In the genomic region with DNA sequence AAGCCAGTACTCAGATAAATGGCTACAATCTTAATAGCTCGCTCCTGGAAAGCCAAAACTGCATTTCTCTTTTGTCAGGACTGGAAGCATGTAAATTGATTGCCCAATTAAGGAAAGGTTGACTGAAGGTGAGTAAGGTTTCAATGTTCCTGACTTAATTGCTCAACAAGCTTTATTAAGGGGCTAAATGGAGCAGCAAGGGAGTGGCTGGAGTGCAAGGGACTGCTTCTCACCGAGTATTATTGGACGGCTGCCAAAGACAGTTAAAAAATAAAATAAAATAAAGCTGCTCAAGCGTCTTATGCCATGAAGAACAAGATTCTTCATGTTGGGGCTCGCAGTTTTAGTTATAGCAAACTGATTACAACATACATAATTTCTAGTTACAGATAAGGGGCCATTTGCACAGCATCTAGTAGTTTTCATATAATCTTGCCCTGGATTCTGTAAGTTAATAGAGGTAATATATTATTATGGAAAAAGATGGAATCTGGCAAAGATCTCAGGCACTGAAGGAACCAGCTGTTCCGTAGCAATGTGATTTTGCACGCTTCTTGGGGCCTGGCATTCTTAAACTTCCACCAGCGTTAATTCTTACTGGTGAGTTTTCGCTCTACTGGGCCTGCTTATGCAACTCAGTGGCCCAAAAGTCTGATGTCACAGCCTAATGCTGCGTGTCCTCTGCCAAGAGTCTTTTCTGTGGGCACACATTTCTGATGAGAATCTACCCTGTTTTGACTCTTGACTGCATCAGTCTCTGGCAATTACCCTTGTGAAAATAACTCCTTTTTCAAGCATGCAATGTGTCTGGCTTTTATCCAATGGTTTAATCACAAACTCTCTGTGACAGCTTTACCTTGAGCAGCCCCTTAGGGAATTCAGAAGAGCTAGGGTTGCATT, we compare ENCODE assay signal across 10 cellular contexts.
DNase-seq lines count a peak whose midpoint lies in the region; ATAC-seq, FAIRE-seq and TF ChIP-seq lines count a peak whose summit lies in the region.
"Had no signal": no experiment of that assay in that cellular context is flagged by ENCODE, and none has a peak within 500 bp of the region (broad histone marks: within the 10 kb centered on the region; RNA-seq: fewer than 3 reads in every experiment).

No MANE protein-coding gene starts in this region.

- H3K79me2 ChIP-seq in HepG2 (ENCODE audit: insufficient read depth, low read length): no peaks in the 10 kb centered on the region

- ATAC-seq in HepG2 (no peak), HG03025 (IDR thresholded peaks at IDR 0.05; ENCODE audit: low FRiP score, unreplicated experiment) (no peak), GM19455 (IDR thresholded peaks at IDR 0.05; ENCODE audit: unreplicated experiment) (no peak)
- ATAC-seq in effector memory CD8-positive, alpha-beta T cell (replicated peaks): no peak

- no peaks in the 10 kb centered on the region for H3K9me3 ChIP-seq in colonic mucosa
- peaks cover 6% of the 10 kb centered on the region for H3K9me3 ChIP-seq in HepG2 (ENCODE audit: low read length)

- no peak overlapping the region for H3K4me2 ChIP-seq in HepG2 (ENCODE audit: low read depth, low read length)

- H3K27me3 Mint-ChIP-seq in nephron (ENCODE audit: low read depth): no peaks in the 10 kb centered on the region
- no peaks in the 10 kb centered on the region for H3K27me3 Mint-ChIP-seq in effector memory CD8-positive, alpha-beta T cell
- H3K27me3 Mint-ChIP-seq: activated CD4-positive, alpha-beta T cell treated with anti-CD3 and anti-CD28 coated beads, Interleukin-2, amount 10 ng/mL, durations not matched to agents 7 days and 5 days had no signal

- no peaks in the 10 kb centered on the region for H3K4me1 ChIP-seq in colonic mucosa
- no peaks in the 10 kb centered on the region for H3K4me1 ChIP-seq in HepG2 (ENCODE audit: insufficient read depth, low read length)

- TF ChIP-seq EP300 in HepG2 (IDR thresholded peaks at IDR 0.05; ENCODE audit: low read depth in 2 of 2, low read length in 2 of 2) (no peak), HepG2 (CRISPR knock-in tag; IDR thresholded peaks at IDR 0.05; ENCODE audit: borderline replicate concordance) (no peak)

- H3K27ac Mint-ChIP-seq in nephron: peak overlapping the region; percentile 77 to 84 (median 79)
- no peak overlapping the region for H3K27ac Mint-ChIP-seq in effector memory CD8-positive, alpha-beta T cell
- H3K27ac Mint-ChIP-seq: activated CD4-positive, alpha-beta T cell treated with anti-CD3 and anti-CD28 coated beads, Interleukin-2, amount 10 ng/mL, durations not matched to agents 7 days and 5 days had no signal

- peak overlapping the region in 1 of 2 donors; percentile 15 for H3K9ac ChIP-seq in colonic mucosa (ENCODE audit: low read depth in 2 of 2, low read length in 2 of 2)
- no peak overlapping the region for H3K9ac ChIP-seq in HepG2 (ENCODE audit: insufficient read depth, low read depth, low read length)

- TF ChIP-seq RAD21 in HepG2 (CRISPR knock-in tag; IDR thresholded peaks at IDR 0.05): no peak

- BruUV-seq in HepG2 (replicated peaks; lab: Mats Ljungman, UMichigan): no TSS peak

- POLR2A ChIA-PET in HepG2 (lab: Yijun Ruan, JAX): no interaction called here

- in situ Hi-C loops in HepG2 (cut with HindIII; ENCODE audit: extremely low pct_ligation_motif_present, low pct_unique_long_range_greater_than_20kb): no loop called here

- H2AFZ ChIP-seq in HepG2 (ENCODE audit: low read length): no peak overlapping the region

- intact Hi-C loops in colonic mucosa (cut with DNase I) (no loop called here), HepG2 (cut with micrococcal nuclease; ENCODE audit: unreplicated experiment) (no loop called here)

- no peak overlapping the region for H3K4me3 ChIP-seq in colonic mucosa
- H3K4me3 ChIP-seq in HepG2 (replicated peaks in 1 of 3; ENCODE audit: insufficient read depth in 1 of 3, low read depth in 2 of 3, low read length in 3 of 3): no peak overlapping the region

- H3K36me3 ChIP-seq in colonic mucosa (no peaks in the 10 kb centered on the region), HepG2 (replicated peaks in 1 of 2; ENCODE audit: control insufficient read depth in 1 of 2, insufficient read depth in 2 of 2, low read length in 2 of 2) (no peaks in the 10 kb centered on the region)

- H3K9me3 Mint-ChIP-seq in nephron: peaks cover 10% of the 10 kb centered on the region
- no peaks in the 10 kb centered on the region for H3K9me3 Mint-ChIP-seq in effector memory CD8-positive, alpha-beta T cell

- H4K20me1 ChIP-seq in HepG2 (ENCODE audit: insufficient read depth, low read length): no peaks in the 10 kb centered on the region

- H3K27ac ChIP-seq in colonic mucosa: peak overlapping the region; percentile 34
- H3K27ac ChIP-seq in HepG2 (ENCODE audit: extremely low read length, insufficient read depth, low read length): no peak overlapping the region

- DNase-seq in D341Med (ENCODE audit: low spot score): peak; percentile 33
- DNase-seq in NCI-H2107 treated with DMSO at 0.1 percent for 48 hours (lab: John Stamatoyannopoulos, UW; ENCODE audit: unreplicated experiment): peak; percentile 84
- DNase-seq in colonic mucosa: no peak
- DNase-seq in HepG2 (ENCODE audit: low spot score): no peak
- DNase-seq in effector memory CD8-positive, alpha-beta T cell: no peak
- DNase-seq: activated CD4-positive, alpha-beta T cell treated with anti-CD3 and anti-CD28 coated beads, Interleukin-2, amount 10 ng/mL, durations not matched to agents 7 days and 5 days; GF-D8 had no signal

- TF ChIP-seq CTCF in colonic mucosa (IDR thresholded peaks at IDR 0.05): no peak
- no peak for TF ChIP-seq CTCF in nephron (IDR thresholded peaks at IDR 0.05; ENCODE audit: unreplicated experiment in 3 of 3)
- no peak for TF ChIP-seq CTCF in HepG2 (CRISPR knock-in tag; IDR thresholded peaks at IDR 0.05)

- 18% methylated on average over 10 of the region's 10 CpGs for WGBS in HepG2 (ENCODE audit: low lambda C conversion rate)

- H3K27me3 ChIP-seq in colonic mucosa (no peaks in the 10 kb centered on the region), HepG2 (ENCODE audit: control insufficient read depth in 1 of 2, insufficient read depth in 2 of 2, low read length in 2 of 2) (peaks cover 0 to 4% of the 10 kb centered on the region in 2 experiments; a peak in 1 of 5 replicates)

- FAIRE-seq in HepG2 (lab: Jason Lieb, UNC): no peak

- peak overlapping the region in 2 of 3 experiments; percentile 19 to 37 for H3K4me3 Mint-ChIP-seq in nephron
- H3K4me3 Mint-ChIP-seq in effector memory CD8-positive, alpha-beta T cell: no peak overlapping the region
- H3K4me3 Mint-ChIP-seq: activated CD4-positive, alpha-beta T cell treated with anti-CD3 and anti-CD28 coated beads, Interleukin-2, amount 10 ng/mL, durations not matched to agents 7 days and 5 days had no signal

- TF ChIP-seq POLR2A in HepG2 (IDR thresholded peaks at IDR 0.05; ENCODE audit: insufficient read depth in 1 of 2, low read depth in 2 of 2, low read length in 2 of 2): no peak

- H3K36me3 Mint-ChIP-seq in nephron (ENCODE audit: low read depth): peaks cover 4% of the 10 kb centered on the region
- no peaks in the 10 kb centered on the region for H3K36me3 Mint-ChIP-seq in effector memory CD8-positive, alpha-beta T cell (ENCODE audit: insufficient read depth)

- peaks cover 44% of the 10 kb centered on the region for H3K4me1 Mint-ChIP-seq in nephron
- H3K4me1 Mint-ChIP-seq in effector memory CD8-positive, alpha-beta T cell (ENCODE audit: low read depth in 2 of 2): no peaks in the 10 kb centered on the region

- CTCF ChIA-PET in HepG2 (lab: Yijun Ruan, JAX; ENCODE audit: low intra/inter-chr PET ratio, low total read pairs): no interaction called here

TF ChIP-seq in HepG2, 621 proteins besides CTCF, POLR2A, EP300 and RAD21 (continues in another document):
- TF ChIP-seq, protein P1, sequence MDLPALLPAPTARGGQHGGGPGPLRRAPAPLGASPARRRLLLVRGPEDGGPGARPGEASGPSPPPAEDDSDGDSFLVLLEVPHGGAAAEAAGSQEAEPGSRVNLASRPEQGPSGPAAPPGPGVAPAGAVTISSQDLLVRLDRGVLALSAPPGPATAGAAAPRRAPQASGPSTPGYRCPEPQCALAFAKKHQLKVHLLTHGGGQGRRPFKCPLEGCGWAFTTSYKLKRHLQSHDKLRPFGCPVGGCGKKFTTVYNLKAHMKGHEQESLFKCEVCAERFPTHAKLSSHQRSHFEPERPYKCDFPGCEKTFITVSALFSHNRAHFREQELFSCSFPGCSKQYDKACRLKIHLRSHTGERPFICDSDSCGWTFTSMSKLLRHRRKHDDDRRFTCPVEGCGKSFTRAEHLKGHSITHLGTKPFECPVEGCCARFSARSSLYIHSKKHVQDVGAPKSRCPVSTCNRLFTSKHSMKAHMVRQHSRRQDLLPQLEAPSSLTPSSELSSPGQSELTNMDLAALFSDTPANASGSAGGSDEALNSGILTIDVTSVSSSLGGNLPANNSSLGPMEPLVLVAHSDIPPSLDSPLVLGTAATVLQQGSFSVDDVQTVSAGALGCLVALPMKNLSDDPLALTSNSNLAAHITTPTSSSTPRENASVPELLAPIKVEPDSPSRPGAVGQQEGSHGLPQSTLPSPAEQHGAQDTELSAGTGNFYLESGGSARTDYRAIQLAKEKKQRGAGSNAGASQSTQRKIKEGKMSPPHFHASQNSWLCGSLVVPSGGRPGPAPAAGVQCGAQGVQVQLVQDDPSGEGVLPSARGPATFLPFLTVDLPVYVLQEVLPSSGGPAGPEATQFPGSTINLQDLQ (CRISPR knock-in tag; IDR thresholded peaks at IDR 0.05): no peak
- no peak for TF ChIP-seq HDAC2 (CRISPR knock-in tag; IDR thresholded peaks at IDR 0.05)
- no peak for TF ChIP-seq ARHGAP35 (CRISPR knock-in tag; IDR thresholded peaks at IDR 0.05; ENCODE audit: borderline replicate concordance)
- TF ChIP-seq, protein P2, sequence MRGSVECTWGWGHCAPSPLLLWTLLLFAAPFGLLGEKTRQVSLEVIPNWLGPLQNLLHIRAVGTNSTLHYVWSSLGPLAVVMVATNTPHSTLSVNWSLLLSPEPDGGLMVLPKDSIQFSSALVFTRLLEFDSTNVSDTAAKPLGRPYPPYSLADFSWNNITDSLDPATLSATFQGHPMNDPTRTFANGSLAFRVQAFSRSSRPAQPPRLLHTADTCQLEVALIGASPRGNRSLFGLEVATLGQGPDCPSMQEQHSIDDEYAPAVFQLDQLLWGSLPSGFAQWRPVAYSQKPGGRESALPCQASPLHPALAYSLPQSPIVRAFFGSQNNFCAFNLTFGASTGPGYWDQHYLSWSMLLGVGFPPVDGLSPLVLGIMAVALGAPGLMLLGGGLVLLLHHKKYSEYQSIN (CRISPR knock-in tag; IDR thresholded peaks at IDR 0.05; ENCODE audit: borderline replicate concordance): no peak
- no peak for TF ChIP-seq ZSCAN20 (CRISPR knock-in tag; IDR thresholded peaks at IDR 0.05; ENCODE audit: borderline replicate concordance)
- TF ChIP-seq SUZ12 (IDR thresholded peaks at IDR 0.05; ENCODE audit: low read depth, low read length): no peak
- TF ChIP-seq RBFOX2 (IDR thresholded peaks at IDR 0.05; ENCODE audit: low read depth, low read length): no peak

Comparison
In these comparisons a context has a peak if more than half of its experiments do, and no peak if none do; other contexts are left out.
1. DNase-seq: peak in D341Med (single experiment) and NCI-H2107 treated with DMSO at 0.1 percent for 48 hours (single experiment); none in colonic mucosa (single experiment), HepG2 (single experiment) and effector memory CD8-positive, alpha-beta T cell (0 of 3).
2. H3K27ac Mint-ChIP-seq: peak in nephron (3 of 3); none in effector memory CD8-positive, alpha-beta T cell (0 of 2).
3. H3K4me3 Mint-ChIP-seq: peak in nephron (2 of 3); none in effector memory CD8-positive, alpha-beta T cell (0 of 2).